1 cellular context compared by ENCODE assay signal in the genomic region with DNA sequence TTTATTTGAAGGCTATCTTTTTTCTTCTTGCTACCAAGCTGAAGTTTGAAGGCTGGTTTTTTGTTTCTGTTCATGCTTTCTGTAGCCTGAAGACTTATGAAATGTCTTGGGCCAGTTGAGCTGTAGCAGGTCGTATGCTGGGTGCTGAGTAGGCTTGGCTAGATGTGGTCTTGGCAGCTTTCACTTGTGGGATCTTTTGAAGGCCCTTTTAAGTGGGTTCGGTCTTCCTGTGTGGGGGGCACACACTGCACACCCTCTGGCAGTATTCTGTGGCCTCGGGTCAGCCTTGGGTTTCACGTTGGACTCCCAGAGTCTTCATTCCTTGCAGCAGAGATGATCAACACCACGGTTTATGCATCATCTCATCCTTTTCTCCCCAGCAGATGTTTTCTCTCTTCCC.
TF ChIP-seq lines count a peak whose summit lies in the region.

No MANE protein-coding gene starts in this region.

TF ChIP-seq in H1, 55 proteins besides CTCF, POLR2A, EP300 and RAD21:
- TF ChIP-seq CHD1 (IDR thresholded peaks at IDR 0.05; ENCODE audit: low read depth, low read length) (no peak), CREB1 (IDR thresholded peaks at IDR 0.05) (no peak), CEBPB (IDR thresholded peaks at IDR 0.05; ENCODE audit: low read depth, low read length) (no peak), SP2 (IDR thresholded peaks at IDR 0.05; ENCODE audit: low read length) (no peak), CBX8 (IDR thresholded peaks at IDR 0.05; ENCODE audit: borderline replicate concordance, low read depth, low read length) (no peak), JUN (IDR thresholded peaks at IDR 0.05; ENCODE audit: low read depth, low read length) (no peak), GTF2F1 (IDR thresholded peaks at IDR 0.05; ENCODE audit: borderline replicate concordance, low read depth, low read length) (no peak), PHF8 (conservative IDR thresholded peaks at IDR 0.05; ENCODE audit: low read depth, low read length) (no peak), SP4 (IDR thresholded peaks at IDR 0.05; ENCODE audit: low read length) (no peak), KDM5A (IDR thresholded peaks at IDR 0.05; ENCODE audit: low read length) (no peak), MAFK (IDR thresholded peaks at IDR 0.05; ENCODE audit: low read depth, low read length) (no peak), SAP30 (IDR thresholded peaks at IDR 0.05; ENCODE audit: insufficient read depth, insufficient replicate concordance, low read length) (no peak), KDM1A (IDR thresholded peaks at IDR 0.05; ENCODE audit: borderline replicate concordance, low read length) (no peak)
- TF ChIP-seq, protein P1, sequence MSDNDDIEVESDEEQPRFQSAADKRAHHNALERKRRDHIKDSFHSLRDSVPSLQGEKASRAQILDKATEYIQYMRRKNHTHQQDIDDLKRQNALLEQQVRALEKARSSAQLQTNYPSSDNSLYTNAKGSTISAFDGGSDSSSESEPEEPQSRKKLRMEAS (IDR thresholded peaks at IDR 0.05), result no peak
- TF ChIP-seq, protein P2, sequence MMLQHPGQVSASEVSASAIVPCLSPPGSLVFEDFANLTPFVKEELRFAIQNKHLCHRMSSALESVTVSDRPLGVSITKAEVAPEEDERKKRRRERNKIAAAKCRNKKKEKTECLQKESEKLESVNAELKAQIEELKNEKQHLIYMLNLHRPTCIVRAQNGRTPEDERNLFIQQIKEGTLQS (IDR thresholded peaks at IDR 0.05; ENCODE audit: insufficient read depth, low read depth, low read length), result no peak
TF ChIP-seq in H1: peak in this region for 0.
